ENCODE assay signal across 1 cellular context in the genomic region with DNA sequence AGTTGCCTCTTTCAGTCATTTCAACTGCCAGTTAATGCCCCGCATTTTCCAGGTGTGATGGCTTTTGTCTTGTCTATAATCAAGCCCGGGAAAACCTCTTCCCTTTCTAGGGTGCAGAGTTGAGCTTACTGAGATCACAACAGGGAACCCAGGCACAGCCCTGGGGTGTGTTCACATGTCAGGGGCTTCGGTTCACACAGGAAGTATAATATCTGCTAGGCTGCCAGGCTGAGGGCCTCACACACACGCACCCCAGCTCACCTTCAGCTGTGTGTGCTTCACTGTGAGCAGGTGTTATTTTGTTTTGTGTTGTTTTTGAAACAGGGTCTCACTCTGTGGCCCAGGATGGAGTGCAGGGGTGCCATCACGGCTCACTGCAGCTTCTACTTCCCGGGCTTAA.
TF ChIP-seq lines count a peak whose summit lies in the region.

No MANE protein-coding gene starts in this region.

TF ChIP-seq in H1, 55 proteins besides CTCF, POLR2A, EP300 and RAD21:
- TF ChIP-seq TAF1 (IDR thresholded peaks at IDR 0.05; ENCODE audit: low read depth, low read length) (no peak), SIN3A (conservative IDR thresholded peaks at IDR 0.05 in 1 of 2, IDR thresholded peaks at IDR 0.05 in 1 of 2; ENCODE audit: low read depth in 1 of 2, low read length in 2 of 2) (no peak), SIRT6 (IDR thresholded peaks at IDR 0.05; ENCODE audit: low read length) (no peak), HDAC6 (IDR thresholded peaks at IDR 0.05; ENCODE audit: low read depth, low read length) (no peak), YY1 (IDR thresholded peaks at IDR 0.05; ENCODE audit: low read depth, low read length) (no peak), ASH2L (IDR thresholded peaks at IDR 0.05; ENCODE audit: low read length) (no peak), POLR2AphosphoS5 (IDR thresholded peaks at IDR 0.05; ENCODE audit: low read depth, low read length) (no peak), CHD2 (IDR thresholded peaks at IDR 0.05; ENCODE audit: low read length) (no peak), SRF (IDR thresholded peaks at IDR 0.05; ENCODE audit: low read depth, low read length) (no peak), CEBPB (IDR thresholded peaks at IDR 0.05; ENCODE audit: low read depth, low read length) (no peak), KDM1A (IDR thresholded peaks at IDR 0.05; ENCODE audit: borderline replicate concordance, low read length) (no peak), KDM5A (IDR thresholded peaks at IDR 0.05; ENCODE audit: low read length) (no peak), RFX5 (IDR thresholded peaks at IDR 0.05; ENCODE audit: borderline replicate concordance, low read depth, low read length) (no peak), CTBP2 (IDR thresholded peaks at IDR 0.05; ENCODE audit: borderline replicate concordance, insufficient read depth, insufficient read length, low read length) (no peak)
- TF ChIP-seq, protein P1, sequence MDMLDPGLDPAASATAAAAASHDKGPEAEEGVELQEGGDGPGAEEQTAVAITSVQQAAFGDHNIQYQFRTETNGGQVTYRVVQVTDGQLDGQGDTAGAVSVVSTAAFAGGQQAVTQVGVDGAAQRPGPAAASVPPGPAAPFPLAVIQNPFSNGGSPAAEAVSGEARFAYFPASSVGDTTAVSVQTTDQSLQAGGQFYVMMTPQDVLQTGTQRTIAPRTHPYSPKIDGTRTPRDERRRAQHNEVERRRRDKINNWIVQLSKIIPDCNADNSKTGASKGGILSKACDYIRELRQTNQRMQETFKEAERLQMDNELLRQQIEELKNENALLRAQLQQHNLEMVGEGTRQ (IDR thresholded peaks at IDR 0.05; ENCODE audit: low read length): no peak
- TF ChIP-seq, protein P2, sequence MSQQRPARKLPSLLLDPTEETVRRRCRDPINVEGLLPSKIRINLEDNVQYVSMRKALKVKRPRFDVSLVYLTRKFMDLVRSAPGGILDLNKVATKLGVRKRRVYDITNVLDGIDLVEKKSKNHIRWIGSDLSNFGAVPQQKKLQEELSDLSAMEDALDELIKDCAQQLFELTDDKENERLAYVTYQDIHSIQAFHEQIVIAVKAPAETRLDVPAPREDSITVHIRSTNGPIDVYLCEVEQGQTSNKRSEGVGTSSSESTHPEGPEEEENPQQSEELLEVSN (IDR thresholded peaks at IDR 0.05): no peak
